In genomic region chr22:17830041-17830961, GRCh38 we compare ENCODE assay signal across 8 cellular contexts. TPM values are rescaled to one million over a fixed set of nuclear protein-coding genes. Genes with fewer than 3 reads are reported as not detected.
A peak's percentile ranks its signal among the peaks of the same experiment; 100 is the strongest.
DNase-seq lines count a peak whose midpoint lies in the region; ATAC-seq and TF ChIP-seq lines count a peak whose summit lies in the region.

No MANE protein-coding gene starts in this region.

- TF ChIP-seq CTCF in foreskin keratinocyte (conservative IDR thresholded peaks at IDR 0.05): peak; percentile 98

- peak; percentile 87 for ATAC-seq in foreskin keratinocyte

- no peaks in the 10 kb centered on the region for H3K27me3 ChIP-seq in foreskin keratinocyte

- no peaks in the 10 kb centered on the region for H3K36me3 ChIP-seq in KOPT-K1 (ENCODE audit: insufficient read depth, low read length)

- H3K9me3 ChIP-seq in KOPT-K1 (ENCODE audit: insufficient read depth, low read length, poor library complexity, severe bottlenecking): no peaks in the 10 kb centered on the region

- DNase-seq in NCI-H2081 (lab: John Stamatoyannopoulos, UW) (peak; percentile 80 to 86), NCI-H2081 treated with DMSO at 0.1 percent for 48 hours (lab: John Stamatoyannopoulos, UW) (no peak), SHP77 (lab: John Stamatoyannopoulos, UW) (peak; percentile 73 to 80), foreskin keratinocyte (peak; percentile 60 to 82), non-pigmented ciliary epithelial cell (ENCODE audit: low read depth) (peak; percentile 35), stromal cell of bone marrow (ENCODE audit: low read depth) (peak; percentile 55)
- DNase-seq in activated gamma-delta T cell treated with anti-CD3 and anti-CD28 coated beads, Interleukin-2, amount 50 U/mL, for 16 hours (ENCODE audit: low read depth): peak; percentile 72

- no peaks in the 10 kb centered on the region for H3K4me1 ChIP-seq in foreskin keratinocyte

- peak overlapping the region; percentile 50 for H3K27ac ChIP-seq in KOPT-K1 (ENCODE audit: low read depth, low read length, poor library complexity, severe bottlenecking)
- H3K27ac ChIP-seq in foreskin keratinocyte: no peak overlapping the region

RNA-seq across cellular contexts. Expression of gene BID, which starts 56.0 kb away (rescaled TPM):
- 37.0 and 43.1 TPM in 2 replicates for total RNA-seq in foreskin keratinocyte
- polyA plus RNA-seq in foreskin keratinocyte: 53.1 and 57.5 TPM in 2 replicates
